10 cellular contexts compared by ENCODE assay signal in the genomic region with DNA sequence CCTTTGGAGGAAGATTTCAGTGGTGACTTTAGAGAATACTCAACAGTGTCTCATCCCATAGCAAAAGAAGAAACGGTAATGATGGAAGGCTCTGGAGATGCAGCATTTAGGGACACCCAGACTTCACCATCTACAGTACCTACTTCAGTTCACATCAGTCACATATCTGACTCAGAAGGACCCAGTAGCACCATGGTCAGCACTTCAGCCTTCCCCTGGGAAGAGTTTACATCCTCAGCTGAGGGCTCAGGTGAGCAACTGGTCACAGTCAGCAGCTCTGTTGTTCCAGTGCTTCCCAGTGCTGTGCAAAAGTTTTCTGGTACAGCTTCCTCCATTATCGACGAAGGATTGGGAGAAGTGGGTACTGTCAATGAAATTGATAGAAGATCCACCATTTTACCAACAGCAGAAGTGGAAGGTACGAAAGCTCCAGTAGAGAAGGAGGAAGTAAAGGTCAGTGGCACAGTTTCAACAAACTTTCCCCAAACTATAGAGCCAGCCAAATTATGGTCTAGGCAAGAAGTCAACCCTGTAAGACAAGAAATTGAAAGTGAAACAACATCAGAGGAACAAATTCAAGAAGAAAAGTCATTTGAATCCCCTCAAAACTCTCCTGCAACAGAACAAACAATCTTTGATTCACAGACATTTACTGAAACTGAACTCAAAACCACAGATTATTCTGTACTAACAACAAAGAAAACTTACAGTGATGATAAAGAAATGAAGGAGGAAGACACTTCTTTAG.
A peak's percentile ranks its signal among the peaks of the same experiment; 100 is the strongest.
DNase-seq lines count a peak whose midpoint lies in the region; ATAC-seq and TF ChIP-seq lines count a peak whose summit lies in the region.
"Had no signal": no experiment of that assay in that cellular context is flagged by ENCODE, and none has a peak within 500 bp of the region (broad histone marks: within the 10 kb centered on the region; RNA-seq: fewer than 3 reads in every experiment).

No MANE protein-coding gene starts in this region.

- intact Hi-C loops in stomach (cut with DNase I; ENCODE audit: low total_unique reads), result no loop called here

- no peak overlapping the region for H3K4me3 ChIP-seq in stomach

- peaks cover 29% of the 10 kb centered on the region for H3K27me3 Mint-ChIP-seq in T-helper 17 cell

- TF ChIP-seq POLR2A in stomach (IDR thresholded peaks at IDR 0.05), result no peak

- no peak overlapping the region for H3K27ac Mint-ChIP-seq in T-helper 17 cell

- no peaks in the 10 kb centered on the region for H3K36me3 ChIP-seq in stomach

- TF ChIP-seq CTCF in GM20000 (IDR thresholded peaks at IDR 0.05; ENCODE audit: extremely low read depth, missing control alignments), result no peak
- TF ChIP-seq CTCF in stomach (IDR thresholded peaks at IDR 0.05), result no peak

- H3K27me3 ChIP-seq in stomach, result peaks cover 0 to 4% (median 0%) of the 10 kb centered on the region in 3 donors

- H3K9me3 ChIP-seq in T-helper 17 cell (ENCODE audit: control insufficient read depth, low read length, poor library complexity, severe bottlenecking), result no peaks in the 10 kb centered on the region
- no peaks in the 10 kb centered on the region for H3K9me3 ChIP-seq in stomach

- H3K4me3 Mint-ChIP-seq in T-helper 17 cell, result peak overlapping the region; percentile 55

- no peak overlapping the region for H3K27ac ChIP-seq in stomach
- H3K27ac ChIP-seq: parathyroid adenoma had no signal

- WGBS in stomach, 5 donors, result 73 to 81% (median 80%) methylated on average over 4 of the region's 4 CpGs

- H3K4me1 Mint-ChIP-seq in T-helper 17 cell, result peaks cover 14% of the 10 kb centered on the region

- no peaks in the 10 kb centered on the region for H3K36me3 Mint-ChIP-seq in T-helper 17 cell (ENCODE audit: low read depth)

- TF ChIP-seq EP300 in stomach (IDR thresholded peaks at IDR 0.05), result no peak

- ATAC-seq in GM18499 (IDR thresholded peaks at IDR 0.05; ENCODE audit: insufficient read depth, unreplicated experiment) (peak; percentile 84), HG03066 (IDR thresholded peaks at IDR 0.05; ENCODE audit: low read depth, unreplicated experiment) (peak; percentile 84), T-helper 17 cell (no peak), left lobe of liver (no peak)

- peak; percentile 34 for DNase-seq in GM20000 (ENCODE audit: low spot score)
- DNase-seq in T-helper 17 cell, result no peak
- no peak for DNase-seq in left lobe of liver (ENCODE audit: low spot score)
- DNase-seq in NCI-H2107 treated with DMSO at 0.1 percent for 48 hours (lab: John Stamatoyannopoulos, UW; ENCODE audit: unreplicated experiment), result no peak
- DNase-seq in NCI-H524 (lab: John Stamatoyannopoulos, UW), result no peak
- no peak for DNase-seq in stomach
- DNase-seq: activated CD4-positive, alpha-beta T cell treated with anti-CD3 and anti-CD28 coated beads, Interleukin-2, amount 50 U/mL, for 48 hours had no signal

- H3K4me1 ChIP-seq in stomach, result no peaks in the 10 kb centered on the region
- H3K4me1 ChIP-seq: parathyroid adenoma had no signal

Comparison
In these comparisons a context has a peak if more than half of its experiments do, and no peak if none do; other contexts are left out.
1. ATAC-seq: peak in GM18499 (single experiment) and HG03066 (single experiment); none in T-helper 17 cell (single experiment) and left lobe of liver (single experiment).